Comparison of ENCODE assay signal across 8 cellular contexts in genomic region chr17:30344283-30345088, GRCh38. TPM values are rescaled to one million over a fixed set of nuclear protein-coding genes. Genes with fewer than 3 reads are reported as not detected.
DNase-seq lines count a peak whose midpoint lies in the region; ATAC-seq and TF ChIP-seq lines count a peak whose summit lies in the region.

No MANE protein-coding gene starts in this region.

- no peak overlapping the region for H3K4me3 ChIP-seq in fibroblast of pulmonary artery (replicated peaks; ENCODE audit: low read depth, low read length)

- DNase-seq in HuH-7.5 (ENCODE audit: low spot score): peak; percentile 39
- peak; percentile 71 for DNase-seq in SHP77 treated with DMSO at 0.1 percent for 48 hours (lab: John Stamatoyannopoulos, UW)
- peak; percentile 97 for DNase-seq in fibroblast of pulmonary artery (ENCODE audit: low read depth)
- DNase-seq in omental fat pad (ENCODE audit: low spot score): no peak
- no peak for DNase-seq in stimulated activated naive CD8-positive, alpha-beta T cell treated with anti-CD3 and anti-CD28 coated beads, Interleukin-15, Interleukin-2, amounts not matched to agents 100 U/mL and 50 U/mL, for 24 hours
- DNase-seq in activated gamma-delta T cell (lab: John Stamatoyannopoulos, UW): no peak

- TF ChIP-seq CTCF in fibroblast of pulmonary artery (IDR thresholded peaks at IDR 0.05; ENCODE audit: low read length, missing control alignments) (no peak), omental fat pad (IDR thresholded peaks at IDR 0.05) (no peak)

- peak; percentile 51 for ATAC-seq in omental fat pad (ENCODE audit: low FRiP score)
- no peak for ATAC-seq in stimulated activated naive CD8-positive, alpha-beta T cell treated with anti-CD3 and anti-CD28 coated beads, Interleukin-15, Interleukin-2, amounts not matched to agents 100 U/mL and 50 U/mL, for 24 hours
- no peak for ATAC-seq in GM21717 (IDR thresholded peaks at IDR 0.05; ENCODE audit: unreplicated experiment)
- no peak for ATAC-seq in HG03097 (IDR thresholded peaks at IDR 0.05; ENCODE audit: low FRiP score, unreplicated experiment)

RNA-seq across cellular contexts. Expression of gene TMIGD1, which starts 10.6 kb away (rescaled TPM):
- not detected for total RNA-seq in omental fat pad

RNA-seq across cellular contexts. Expression of gene CPD, which starts 34.2 kb away (rescaled TPM):
- total RNA-seq in omental fat pad: 100 to 1,000 TPM in 1 of 4 donors, 10 to 100 TPM in 3; 57.2 to 101 (median 82.2) TPM

RNA-seq across cellular contexts. Expression of gene BLMH, which starts 52.7 kb away (rescaled TPM):
- total RNA-seq in omental fat pad: 10 to 100 TPM; 19.1 to 33.9 (median 28.3) TPM

Comparison
In these comparisons a context has a peak if more than half of its experiments do, and no peak if none do; other contexts are left out.
1. DNase-seq: peak in HuH-7.5 (single experiment), SHP77 treated with DMSO at 0.1 percent for 48 hours (single experiment) and fibroblast of pulmonary artery (single experiment); none in omental fat pad (single experiment), stimulated activated naive CD8-positive, alpha-beta T cell treated with anti-CD3 and anti-CD28 coated beads, Interleukin-15, Interleukin-2, amounts not matched to agents 100 U/mL and 50 U/mL, for 24 hours (single experiment) and activated gamma-delta T cell (single experiment).